In the genomic region with DNA sequence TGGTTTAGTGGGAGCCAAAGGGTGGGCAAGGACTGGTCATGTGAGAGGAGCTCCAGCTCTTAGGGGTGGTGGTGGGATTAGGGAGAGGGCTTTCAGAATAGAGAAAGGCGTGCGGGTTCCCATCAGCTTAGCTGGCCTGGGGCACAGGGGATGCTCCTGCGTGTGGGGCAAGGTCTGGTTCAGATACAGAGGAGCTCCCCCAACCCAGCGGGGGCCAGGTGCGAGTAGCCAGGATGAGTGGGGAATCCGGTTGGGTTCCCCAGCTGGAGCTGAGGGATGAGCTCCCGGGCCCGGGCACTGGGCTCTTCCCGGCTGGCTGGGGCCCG, we compare ENCODE assay signal across 8 cellular contexts. TPM values are rescaled to one million over a fixed set of nuclear protein-coding genes. Genes with fewer than 3 reads are reported as not detected.
DNase-seq lines count a peak whose midpoint lies in the region; ATAC-seq, FAIRE-seq and TF ChIP-seq lines count a peak whose summit lies in the region.

No MANE protein-coding gene starts in this region.

- H3K9ac ChIP-seq in HUES6 (ENCODE audit: low read length), result peak overlapping the region; percentile 54
- peak overlapping the region; percentile 73 to 90 for H3K9ac ChIP-seq in K562 (ENCODE audit: insufficient read depth in 1 of 2, low read depth in 2 of 2, low read length in 2 of 2)
- peak overlapping the region; percentile 91 for H3K9ac ChIP-seq in mesendoderm (ENCODE audit: low read length)

- TF ChIP-seq CTCF in DOHH2 (IDR thresholded peaks at IDR 0.05; ENCODE audit: low read depth, low read length, poor library complexity, severe bottlenecking) (no peak), K562 (IDR thresholded peaks at IDR 0.05 in 2 of 3, conservative IDR thresholded peaks at IDR 0.05 in 1 of 3; ENCODE audit: insufficient read depth in 2 of 3, low read depth in 1 of 3, low read length in 3 of 3) (no peak), omental fat pad (IDR thresholded peaks at IDR 0.05) (no peak)

- H3K9me3 ChIP-seq in DOHH2 (ENCODE audit: control insufficient read depth, insufficient read depth, low read length) (no peaks in the 10 kb centered on the region), HUES6 (ENCODE audit: control insufficient read depth, insufficient read depth, low read depth, low read length) (no peaks in the 10 kb centered on the region), K562 (replicated peaks; ENCODE audit: control insufficient read depth, insufficient read depth, low read depth, low read length) (no peaks in the 10 kb centered on the region), aorta (ENCODE audit: control insufficient read depth, low read length) (no peaks in the 10 kb centered on the region)

- no peaks in the 10 kb centered on the region for H3K9me2 ChIP-seq in DOHH2 (replicated peaks; ENCODE audit: control insufficient read depth, low read length)

- CTCF ChIA-PET in K562 (lab: Yijun Ruan, JAX; ENCODE audit: low intra/inter-chr PET ratio), result interaction anchor here (1.3 kb wide), 1 partner anchor 66 kb away, joined by 3 read pairs; no protein-coding TSS in a partner anchor

- peak overlapping the region; percentile 92 for H3K4ac ChIP-seq in mesendoderm (ENCODE audit: low read depth, low read length)

- H2BK120ac ChIP-seq in mesendoderm (ENCODE audit: low read depth, low read length), result peak overlapping the region; percentile 5

- no peak overlapping the region for H2BK15ac ChIP-seq in mesendoderm (replicated peaks; ENCODE audit: low read depth)

- H3K27me3 ChIP-seq in DOHH2 (ENCODE audit: control insufficient read depth, low read length) (no peaks in the 10 kb centered on the region), HUES6 (ENCODE audit: control insufficient read depth, insufficient read depth, low read length) (no peaks in the 10 kb centered on the region), K562 (ENCODE audit: control insufficient read depth in 2 of 2, insufficient read depth in 2 of 2, low read length in 2 of 2) (no peaks in the 10 kb centered on the region), mesendoderm (ENCODE audit: insufficient read depth, low read length, poor library complexity) (no peaks in the 10 kb centered on the region), aorta (ENCODE audit: control insufficient read depth in 1 of 2, insufficient read depth in 2 of 2, low read length in 1 of 2) (no peaks in the 10 kb centered on the region)

- TF ChIP-seq POLR2A in K562 (conservative IDR thresholded peaks at IDR 0.05), result no peak

- H3K4me2 ChIP-seq in DOHH2 (ENCODE audit: low read length), result peak overlapping the region; percentile 95
- peak overlapping the region; percentile 83 for H3K4me2 ChIP-seq in K562 (ENCODE audit: insufficient read depth, low read length)
- peak overlapping the region; percentile 92 for H3K4me2 ChIP-seq in mesendoderm (ENCODE audit: low read length)

- H4K8ac ChIP-seq in mesendoderm (ENCODE audit: low read depth, low read length), result no peak overlapping the region

- H3K27ac ChIP-seq in DOHH2 (ENCODE audit: low read depth, low read length) (peak overlapping the region; percentile 39), HUES6 (ENCODE audit: low read depth, low read length) (peak overlapping the region; percentile 45; the same call in 1 of the 2 replicates), K562 (ENCODE audit: extremely low read depth, low read depth, low read length) (peak overlapping the region; percentile 69), mesendoderm (ENCODE audit: low read depth, low read length) (no peak overlapping the region), aorta (ENCODE audit: low read depth in 1 of 2, low read length in 2 of 2) (peak overlapping the region in 1 of 2 donors; percentile 15)

- 2% methylated on average over 8 of the region's 10 CpGs for WGBS in K562 (ENCODE audit: insufficient coverage, low coverage, missing lambda C conversion rate)
- no CpG with 5 or more reads among the region's 10 CpGs for WGBS in mesendoderm (ENCODE audit: extremely low coverage, insufficient coverage, low lambda C conversion rate)
- 2% methylated on average over 10 of the region's 10 CpGs for WGBS in aorta, 2 donors

- peak overlapping the region; percentile 24 for H2AK5ac ChIP-seq in mesendoderm (ENCODE audit: low read length)

- intact Hi-C loops in K562 (cut with micrococcal nuclease) (loop anchor here (5.0 kb wide), 1 partner anchor 46 kb away; no protein-coding TSS in a partner anchor), aorta (cut with DNase I) (loop anchor here (5.0 kb wide), 2 partner anchors 39 to 66 kb away; a partner anchor contains a TSS)

- FAIRE-seq in K562 (lab: Jason Lieb, UNC), result no peak

- H3K23ac ChIP-seq in mesendoderm (ENCODE audit: low read length), result no peak overlapping the region

- H3K36me3 ChIP-seq in DOHH2 (ENCODE audit: control insufficient read depth, low read length), result peaks cover 21% of the 10 kb centered on the region
- H3K36me3 ChIP-seq in HUES6 (ENCODE audit: control insufficient read depth, insufficient read depth, low read length), result no peaks in the 10 kb centered on the region
- no peaks in the 10 kb centered on the region for H3K36me3 ChIP-seq in K562 (ENCODE audit: control insufficient read depth, insufficient read depth, low read length)
- no peaks in the 10 kb centered on the region for H3K36me3 ChIP-seq in mesendoderm (ENCODE audit: control insufficient read depth, insufficient read depth, low read length)
- H3K36me3 ChIP-seq in aorta (ENCODE audit: control insufficient read depth in 1 of 2, insufficient read depth in 2 of 2, low read length in 1 of 2), result no peaks in the 10 kb centered on the region

- H3K79me2 ChIP-seq in DOHH2 (ENCODE audit: control insufficient read depth, low read length), result peaks cover 28% of the 10 kb centered on the region
- peaks cover 12% of the 10 kb centered on the region for H3K79me2 ChIP-seq in K562 (ENCODE audit: control insufficient read depth, insufficient read depth, low read length)
- H3K79me2 ChIP-seq in mesendoderm (ENCODE audit: control insufficient read depth, insufficient read depth, low read length), result no peaks in the 10 kb centered on the region

- no TSS peak for BruUV-seq in K562 (replicated peaks; lab: Mats Ljungman, UMichigan)

- TF ChIP-seq RAD21 in K562 (CRISPR knock-in tag; conservative IDR thresholded peaks at IDR 0.05 in 1 of 2, IDR thresholded peaks at IDR 0.05 in 1 of 2), result no peak

- H2BK5ac ChIP-seq in mesendoderm (ENCODE audit: low read length), result no peak overlapping the region

- POLR2A ChIA-PET in K562 (lab: Yijun Ruan, JAX), result interaction anchor here (0.6 to 1.7 kb wide), 3 partner anchors 9 to 71 kb away, joined by 3 to 4 read pairs (median 3); a partner anchor contains a TSS

- peak overlapping the region; percentile 78; the same call in 1 of the 2 replicates for H2AFZ ChIP-seq in K562 (ENCODE audit: low read depth, low read length)

- in situ Hi-C loops in K562 (cut with MboI), result no loop called here

- H3K9me1 ChIP-seq in K562 (ENCODE audit: control insufficient read depth, insufficient read depth, low read length), result no peaks in the 10 kb centered on the region

- peak overlapping the region; percentile 77 for H3K18ac ChIP-seq in mesendoderm (ENCODE audit: low read length)

- H3F3A ChIP-seq in DOHH2 (ENCODE audit: control insufficient read depth, insufficient read depth), result peaks cover 3% of the 10 kb centered on the region; the same call in 1 of the 2 replicates

- H3K4me1 ChIP-seq in DOHH2 (ENCODE audit: control insufficient read depth, low read length) (peaks cover 65% of the 10 kb centered on the region), HUES6 (ENCODE audit: control insufficient read depth, insufficient read depth, low read length) (peaks cover 19% of the 10 kb centered on the region), K562 (replicated peaks in 1 of 2; ENCODE audit: control insufficient read depth in 2 of 2, insufficient read depth in 2 of 2, low read length in 2 of 2) (peaks cover 15 to 47% of the 10 kb centered on the region in 2 experiments; a peak in 4 of 5 replicates), mesendoderm (ENCODE audit: control insufficient read depth, low read depth, low read length) (peaks cover 3% of the 10 kb centered on the region), aorta (ENCODE audit: control insufficient read depth in 1 of 2, insufficient read depth in 2 of 2, low read length in 2 of 2) (no peaks in the 10 kb centered on the region)

- no peak overlapping the region for H4K5ac ChIP-seq in mesendoderm (ENCODE audit: low read length)

- H3K4me3 ChIP-seq in DOHH2 (ENCODE audit: low read length), result peak overlapping the region; percentile 77
- peak overlapping the region; percentile 88 for H3K4me3 ChIP-seq in HUES6 (ENCODE audit: low read depth, low read length)
- H3K4me3 ChIP-seq in K562, result peak overlapping the region; percentile 76
- peak overlapping the region; percentile 83 for H3K4me3 ChIP-seq in mesendoderm (ENCODE audit: low read length)
- H3K4me3 ChIP-seq in aorta (ENCODE audit: low read length in 2 of 2), result peak overlapping the region; percentile 74 to 90

- H3K79me1 ChIP-seq in mesendoderm (ENCODE audit: low read length), result peaks cover 2% of the 10 kb centered on the region

- H3K56ac ChIP-seq in mesendoderm (ENCODE audit: low read length), result peak overlapping the region; percentile 96

- ATAC-seq in K562 (no peak), aorta (ENCODE audit: low FRiP score) (no peak), omental fat pad (ENCODE audit: low FRiP score) (no peak)

- no peak for DNase-seq in K562 (ENCODE audit: extremely low read depth in 1 of 4, low spot score in 3 of 4)
- no peak for DNase-seq in mesendoderm
- no peak for DNase-seq in aorta
- no peak for DNase-seq in NCI-H1694 (lab: John Stamatoyannopoulos, UW)
- DNase-seq in cerebellar cortex (ENCODE audit: low spot score), result no peak
- DNase-seq in omental fat pad (ENCODE audit: low spot score), result no peak

- H4K20me1 ChIP-seq in DOHH2 (ENCODE audit: control insufficient read depth, insufficient read depth, low read depth, low read length), result no peaks in the 10 kb centered on the region
- H4K20me1 ChIP-seq in K562 (replicated peaks; ENCODE audit: control insufficient read depth, insufficient read depth, low read length), result no peaks in the 10 kb centered on the region

- TF ChIP-seq EP300 in K562 (IDR thresholded peaks at IDR 0.05; ENCODE audit: low read length), result no peak

RNA-seq across cellular contexts. Expression of a gene that starts 0.6 kb away (rescaled TPM):
- total RNA-seq in K562 (2011; cell fraction: chromatin; rRNA removed; ENCODE audit: low replicate concordance), result 5.8 and 18.7 TPM in 2 replicates
- total RNA-seq in K562 (2011; cell fraction: nucleolus; rRNA removed), result 21.2 and 21.3 TPM in 2 replicates
- total RNA-seq in K562 (2011; cell fraction: nucleoplasm; rRNA removed), result 17.5 and 22.7 TPM in 2 replicates
- 10.7 and 23.4 TPM in 2 replicates for total RNA-seq in K562 (2014; rRNA removed)
- total RNA-seq in K562 (2014; rRNA removed; fragmentation: Illumina TruSeq; extraction: Trizol), result 1.3 and 1.5 TPM in 2 replicates
- 10.3 and 10.7 TPM in 2 replicates for total RNA-seq in K562 (2015; rRNA removed; fragmentation: Illumina TruSeq; extraction: Trizol)
- 19.2 and 19.3 TPM in 2 replicates for total RNA-seq in K562 (2021)
- polyA plus RNA-seq in K562 (2011; rRNA removed), result 17.5 and 26.2 TPM in 2 replicates
- polyA plus RNA-seq in K562 (2011; cell fraction: cytosol; rRNA removed), result 79.1 and 131 TPM in 2 replicates
- 43.3 and 53.7 TPM in 2 replicates for polyA plus RNA-seq in K562 (2011; cell fraction: nucleus; rRNA removed)
- 20.0 and 28.2 TPM in 2 replicates for polyA plus RNA-seq in K562 (2012)
- polyA plus RNA-seq in K562 (2014; fragmentation: Illumina TruSeq; extraction: Trizol), result 6.3 and 11.1 TPM in 2 replicates
- polyA plus RNA-seq in K562 (2014; fragmentation: Nextera tagmentation; extraction: Ambion mirVana), result 1 to 10 TPM in 1 of 2 experiments, under 1 TPM in 1; 0.63 to 1.4 TPM
- polyA plus RNA-seq in K562 (2014; rRNA removed), result 48.4 and 58.9 TPM in 2 replicates
- 1.3 and 2.0 TPM in 2 replicates for polyA minus RNA-seq in K562 (2011; rRNA and poly(A)+ RNA removed)
- polyA minus RNA-seq in K562 (2011; cell fraction: cytosol; rRNA and poly(A)+ RNA removed), result 7.4 and 10.5 TPM in 2 replicates
- 12.4 and 12.8 TPM in 2 replicates for polyA minus RNA-seq in K562 (2011; cell fraction: nucleus; rRNA and poly(A)+ RNA removed)
- polyA plus RNA-seq in mesendoderm (2013, experiment 1 of 2), result 27.8 TPM
- 25.7 TPM for polyA plus RNA-seq in mesendoderm (2013, experiment 2 of 2)
- 10 to 100 TPM; 34.1 to 37.6 TPM for total RNA-seq in aorta
- 10 to 100 TPM; 20.0 to 63.2 TPM for polyA plus RNA-seq in aorta
- total RNA-seq in omental fat pad, result 10 to 100 TPM; 33.6 to 56.6 (median 44.0) TPM

RNA-seq across cellular contexts. Expression of a gene that starts 13.3 kb away (rescaled TPM):
- not detected in 2 replicates for total RNA-seq in K562 (2011; cell fraction: chromatin; rRNA removed; ENCODE audit: low replicate concordance)
- 0.92 TPM in 1 of 2 replicates, not detected in the other for total RNA-seq in K562 (2011; cell fraction: nucleolus; rRNA removed)
- total RNA-seq in K562 (2011; cell fraction: nucleoplasm; rRNA removed), result 1.0 TPM in 1 of 2 replicates, not detected in the other
- total RNA-seq in K562 (2014; rRNA removed) (not detected in 2 replicates), K562 (2014; rRNA removed; fragmentation: Illumina TruSeq; extraction: Trizol) (not detected in 2 replicates), K562 (2015; rRNA removed; fragmentation: Illumina TruSeq; extraction: Trizol) (0.11 TPM in 1 of 2 replicates, not detected in the other), K562 (2021) (not detected in 2 replicates), aorta (1 to 10 TPM; 2.4 TPM), omental fat pad (1 to 10 TPM in 3 of 4 donors, under 1 TPM in 1; 0.65 to 4.6 (median 3.0) TPM)
- polyA plus RNA-seq in K562 (2011; rRNA removed) (0.08 TPM in 1 of 2 replicates, not detected in the other), K562 (2014; fragmentation: Illumina TruSeq; extraction: Trizol) (not detected in 2 replicates), K562 (2014; fragmentation: Nextera tagmentation; extraction: Ambion mirVana) (not detected), K562 (2014; rRNA removed) (not detected in 2 replicates), aorta (1 to 10 TPM in 1 of 2 donors, under 1 TPM in 1; 0.33 to 3.9 TPM)
- polyA plus RNA-seq in K562 (2011; cell fraction: cytosol; rRNA removed), result 0.16 TPM in 1 of 2 replicates, not detected in the other
- polyA plus RNA-seq in K562 (2011; cell fraction: nucleus; rRNA removed), result 0.26 TPM in 1 of 2 replicates, not detected in the other
- polyA plus RNA-seq in K562 (2012), result 0.14 and 0.20 TPM in 2 replicates
- polyA minus RNA-seq in K562 (2011; rRNA and poly(A)+ RNA removed), result not detected in 2 replicates
- polyA minus RNA-seq in K562 (2011; cell fraction: cytosol; rRNA and poly(A)+ RNA removed), result not detected in 2 replicates
- polyA minus RNA-seq in K562 (2011; cell fraction: nucleus; rRNA and poly(A)+ RNA removed), result not detected in 2 replicates
- 0.06 TPM for polyA plus RNA-seq in mesendoderm (2013, experiment 1 of 2)
- polyA plus RNA-seq in mesendoderm (2013, experiment 2 of 2), result not detected

RNA-seq across cellular contexts. Expression of a gene that starts 14.4 kb away (rescaled TPM):
- 16.7 and 49.3 TPM in 2 replicates for total RNA-seq in K562 (2011; cell fraction: chromatin; rRNA removed; ENCODE audit: low replicate concordance)
- total RNA-seq in K562 (2011; cell fraction: nucleolus; rRNA removed), result 51.0 and 54.0 TPM in 2 replicates
- total RNA-seq in K562 (2011; cell fraction: nucleoplasm; rRNA removed), result 29.5 and 34.8 TPM in 2 replicates
- total RNA-seq in K562 (2014; rRNA removed) (92.5 and 101 TPM in 2 replicates), K562 (2014; rRNA removed; fragmentation: Illumina TruSeq; extraction: Trizol) (16.6 and 37.0 TPM in 2 replicates), K562 (2015; rRNA removed; fragmentation: Illumina TruSeq; extraction: Trizol) (50.3 and 52.7 TPM in 2 replicates), K562 (2021) (71.2 and 78.3 TPM in 2 replicates), aorta (10 to 100 TPM; 61.2 to 63.1 TPM), omental fat pad (10 to 100 TPM; 51.2 to 67.5 (median 62.1) TPM)
- polyA plus RNA-seq in K562 (2011; rRNA removed) (66.6 and 98.4 TPM in 2 replicates), K562 (2014; fragmentation: Illumina TruSeq; extraction: Trizol) (40.2 and 66.9 TPM in 2 replicates), K562 (2014; fragmentation: Nextera tagmentation; extraction: Ambion mirVana) (10 to 100 TPM in 1 of 2 experiments, 1 to 10 TPM in 1; 5.2 to 16.2 TPM), K562 (2014; rRNA removed) (85.1 and 92.7 TPM in 2 replicates), aorta (100 to 1,000 TPM; 105 to 141 TPM)
- 124 and 170 TPM in 2 replicates for polyA plus RNA-seq in K562 (2011; cell fraction: cytosol; rRNA removed)
- polyA plus RNA-seq in K562 (2011; cell fraction: nucleus; rRNA removed), result 61.0 and 75.7 TPM in 2 replicates
- 81.9 and 121 TPM in 2 replicates for polyA plus RNA-seq in K562 (2012)
- 43.3 and 59.8 TPM in 2 replicates for polyA minus RNA-seq in K562 (2011; rRNA and poly(A)+ RNA removed)
- polyA minus RNA-seq in K562 (2011; cell fraction: cytosol; rRNA and poly(A)+ RNA removed), result 48.4 and 57.2 TPM in 2 replicates
- polyA minus RNA-seq in K562 (2011; cell fraction: nucleus; rRNA and poly(A)+ RNA removed), result 22.1 and 26.9 TPM in 2 replicates
- 14.4 TPM for polyA plus RNA-seq in mesendoderm (2013, experiment 1 of 2)
- 14.2 TPM for polyA plus RNA-seq in mesendoderm (2013, experiment 2 of 2)

RNA-seq across cellular contexts. Expression of a gene that starts 15.9 kb away (rescaled TPM):
- not detected in 2 replicates for total RNA-seq in K562 (2011; cell fraction: chromatin; rRNA removed; ENCODE audit: low replicate concordance)
- not detected in 2 replicates for total RNA-seq in K562 (2011; cell fraction: nucleolus; rRNA removed)
- not detected in 2 replicates for total RNA-seq in K562 (2011; cell fraction: nucleoplasm; rRNA removed)
- total RNA-seq in K562 (2014; rRNA removed) (not detected in 2 replicates), K562 (2014; rRNA removed; fragmentation: Illumina TruSeq; extraction: Trizol) (not detected in 2 replicates), K562 (2015; rRNA removed; fragmentation: Illumina TruSeq; extraction: Trizol) (not detected in 2 replicates), K562 (2021) (not detected in 2 replicates), aorta (not detected), omental fat pad (not detected)
- polyA plus RNA-seq in K562 (2011; rRNA removed) (not detected in 2 replicates), K562 (2014; fragmentation: Illumina TruSeq; extraction: Trizol) (not detected in 2 replicates), K562 (2014; fragmentation: Nextera tagmentation; extraction: Ambion mirVana) (not detected), K562 (2014; rRNA removed) (not detected in 2 replicates), aorta (not detected)
- not detected in 2 replicates for polyA plus RNA-seq in K562 (2011; cell fraction: cytosol; rRNA removed)
- not detected in 2 replicates for polyA plus RNA-seq in K562 (2011; cell fraction: nucleus; rRNA removed)
- polyA plus RNA-seq in K562 (2012), result not detected in 2 replicates
- not detected in 2 replicates for polyA minus RNA-seq in K562 (2011; rRNA and poly(A)+ RNA removed)
- not detected in 2 replicates for polyA minus RNA-seq in K562 (2011; cell fraction: cytosol; rRNA and poly(A)+ RNA removed)
- polyA minus RNA-seq in K562 (2011; cell fraction: nucleus; rRNA and poly(A)+ RNA removed), result not detected in 2 replicates
- not detected for polyA plus RNA-seq in mesendoderm (2013, experiment 1 of 2)
- not detected for polyA plus RNA-seq in mesendoderm (2013, experiment 2 of 2)

RNA-seq across cellular contexts. Expression of a gene that starts 25.2 kb away (rescaled TPM):
- total RNA-seq in K562 (2011; cell fraction: chromatin; rRNA removed; ENCODE audit: low replicate concordance), result 31.2 and 107 TPM in 2 replicates
- 111 and 119 TPM in 2 replicates for total RNA-seq in K562 (2011; cell fraction: nucleolus; rRNA removed)
- 33.6 and 41.0 TPM in 2 replicates for total RNA-seq in K562 (2011; cell fraction: nucleoplasm; rRNA removed)
- total RNA-seq in K562 (2014; rRNA removed) (120 and 167 TPM in 2 replicates), K562 (2014; rRNA removed; fragmentation: Illumina TruSeq; extraction: Trizol) (5.2 and 14.6 TPM in 2 replicates), K562 (2015; rRNA removed; fragmentation: Illumina TruSeq; extraction: Trizol) (73.6 and 73.9 TPM in 2 replicates), K562 (2021) (98.1 and 107 TPM in 2 replicates), aorta (10 to 100 TPM; 77.6 to 79.6 TPM), omental fat pad (10 to 100 TPM; 55.9 to 70.9 (median 63.9) TPM)
- polyA plus RNA-seq in K562 (2011; rRNA removed) (45.1 and 84.3 TPM in 2 replicates), K562 (2014; fragmentation: Illumina TruSeq; extraction: Trizol) (66.3 and 93.6 TPM in 2 replicates), K562 (2014; fragmentation: Nextera tagmentation; extraction: Ambion mirVana) (1 to 10 TPM in 1 of 2 experiments, under 1 TPM in 1; 0.23 to 1.0 TPM), K562 (2014; rRNA removed) (87.8 and 98.1 TPM in 2 replicates), aorta (10 to 100 TPM; 45.7 to 96.7 TPM)
- 89.0 and 162 TPM in 2 replicates for polyA plus RNA-seq in K562 (2011; cell fraction: cytosol; rRNA removed)
- polyA plus RNA-seq in K562 (2011; cell fraction: nucleus; rRNA removed), result 134 and 224 TPM in 2 replicates
- 82.1 and 171 TPM in 2 replicates for polyA plus RNA-seq in K562 (2012)
- 26.3 and 36.5 TPM in 2 replicates for polyA minus RNA-seq in K562 (2011; rRNA and poly(A)+ RNA removed)
- polyA minus RNA-seq in K562 (2011; cell fraction: cytosol; rRNA and poly(A)+ RNA removed), result 64.5 and 70.8 TPM in 2 replicates
- polyA minus RNA-seq in K562 (2011; cell fraction: nucleus; rRNA and poly(A)+ RNA removed), result 51.2 and 64.8 TPM in 2 replicates
- 44.3 TPM for polyA plus RNA-seq in mesendoderm (2013, experiment 1 of 2)
- polyA plus RNA-seq in mesendoderm (2013, experiment 2 of 2), result 48.8 TPM
